In genomic region chr15:92638291-92638708, GRCh38 we compare ENCODE assay signal across 1 cellular context.
TF ChIP-seq lines count a peak whose summit lies in the region.

No MANE protein-coding gene starts in this region.

TF ChIP-seq in IMR-90, 13 proteins besides CTCF, POLR2A, EP300 and RAD21:
- TF ChIP-seq CHD1 (IDR thresholded peaks at IDR 0.05; ENCODE audit: low read depth, low read length) (no peak), MXI1 (IDR thresholded peaks at IDR 0.05; ENCODE audit: borderline replicate concordance, low read depth, low read length) (no peak), MAZ (IDR thresholded peaks at IDR 0.05; ENCODE audit: borderline replicate concordance, low read depth, low read length) (no peak), BHLHE40 (IDR thresholded peaks at IDR 0.05; ENCODE audit: low read depth, low read length) (no peak), CEBPB (IDR thresholded peaks at IDR 0.05; ENCODE audit: low read depth, low read length) (no peak), SMC3 (IDR thresholded peaks at IDR 0.05; ENCODE audit: low read depth, low read length) (no peak), MAFK (IDR thresholded peaks at IDR 0.05; ENCODE audit: low read depth, low read length) (no peak), NFE2L2 (IDR thresholded peaks at IDR 0.05; ENCODE audit: low read depth, low read length) (no peak), FOS (IDR thresholded peaks at IDR 0.05; ENCODE audit: low read depth, low read length) (no peak), ELK1 (IDR thresholded peaks at IDR 0.05; ENCODE audit: borderline replicate concordance, low read depth, low read length) (no peak), RFX5 (IDR thresholded peaks at IDR 0.05; ENCODE audit: low read depth, low read length) (no peak), USF2 (IDR thresholded peaks at IDR 0.05; ENCODE audit: low read depth, low read length) (no peak)
